1 cellular context compared by ENCODE assay signal in the genomic region with DNA sequence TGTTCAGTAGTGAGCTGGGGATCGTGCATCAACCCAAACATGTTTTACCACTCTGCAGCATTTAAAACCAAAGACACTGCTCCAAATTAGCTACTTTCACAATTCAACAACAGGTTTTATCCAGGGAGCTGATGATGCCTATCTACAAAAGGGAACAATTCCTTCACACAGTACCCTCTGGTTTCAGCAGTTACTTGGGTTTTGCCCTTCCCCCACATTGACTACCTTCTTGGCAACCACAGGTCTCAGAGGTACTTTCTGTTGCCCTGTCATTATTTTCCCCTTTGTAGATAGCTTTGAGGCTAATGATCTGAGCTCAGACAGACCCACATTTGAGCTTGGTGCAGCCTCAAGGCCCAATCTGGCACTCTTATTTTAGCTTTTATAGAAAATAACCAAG.
TF ChIP-seq lines count a peak whose summit lies in the region.

No MANE protein-coding gene starts in this region.

TF ChIP-seq in GM23338, 12 proteins besides CTCF, POLR2A, EP300 and RAD21 (continued from another document):
- TF ChIP-seq, protein P1, sequence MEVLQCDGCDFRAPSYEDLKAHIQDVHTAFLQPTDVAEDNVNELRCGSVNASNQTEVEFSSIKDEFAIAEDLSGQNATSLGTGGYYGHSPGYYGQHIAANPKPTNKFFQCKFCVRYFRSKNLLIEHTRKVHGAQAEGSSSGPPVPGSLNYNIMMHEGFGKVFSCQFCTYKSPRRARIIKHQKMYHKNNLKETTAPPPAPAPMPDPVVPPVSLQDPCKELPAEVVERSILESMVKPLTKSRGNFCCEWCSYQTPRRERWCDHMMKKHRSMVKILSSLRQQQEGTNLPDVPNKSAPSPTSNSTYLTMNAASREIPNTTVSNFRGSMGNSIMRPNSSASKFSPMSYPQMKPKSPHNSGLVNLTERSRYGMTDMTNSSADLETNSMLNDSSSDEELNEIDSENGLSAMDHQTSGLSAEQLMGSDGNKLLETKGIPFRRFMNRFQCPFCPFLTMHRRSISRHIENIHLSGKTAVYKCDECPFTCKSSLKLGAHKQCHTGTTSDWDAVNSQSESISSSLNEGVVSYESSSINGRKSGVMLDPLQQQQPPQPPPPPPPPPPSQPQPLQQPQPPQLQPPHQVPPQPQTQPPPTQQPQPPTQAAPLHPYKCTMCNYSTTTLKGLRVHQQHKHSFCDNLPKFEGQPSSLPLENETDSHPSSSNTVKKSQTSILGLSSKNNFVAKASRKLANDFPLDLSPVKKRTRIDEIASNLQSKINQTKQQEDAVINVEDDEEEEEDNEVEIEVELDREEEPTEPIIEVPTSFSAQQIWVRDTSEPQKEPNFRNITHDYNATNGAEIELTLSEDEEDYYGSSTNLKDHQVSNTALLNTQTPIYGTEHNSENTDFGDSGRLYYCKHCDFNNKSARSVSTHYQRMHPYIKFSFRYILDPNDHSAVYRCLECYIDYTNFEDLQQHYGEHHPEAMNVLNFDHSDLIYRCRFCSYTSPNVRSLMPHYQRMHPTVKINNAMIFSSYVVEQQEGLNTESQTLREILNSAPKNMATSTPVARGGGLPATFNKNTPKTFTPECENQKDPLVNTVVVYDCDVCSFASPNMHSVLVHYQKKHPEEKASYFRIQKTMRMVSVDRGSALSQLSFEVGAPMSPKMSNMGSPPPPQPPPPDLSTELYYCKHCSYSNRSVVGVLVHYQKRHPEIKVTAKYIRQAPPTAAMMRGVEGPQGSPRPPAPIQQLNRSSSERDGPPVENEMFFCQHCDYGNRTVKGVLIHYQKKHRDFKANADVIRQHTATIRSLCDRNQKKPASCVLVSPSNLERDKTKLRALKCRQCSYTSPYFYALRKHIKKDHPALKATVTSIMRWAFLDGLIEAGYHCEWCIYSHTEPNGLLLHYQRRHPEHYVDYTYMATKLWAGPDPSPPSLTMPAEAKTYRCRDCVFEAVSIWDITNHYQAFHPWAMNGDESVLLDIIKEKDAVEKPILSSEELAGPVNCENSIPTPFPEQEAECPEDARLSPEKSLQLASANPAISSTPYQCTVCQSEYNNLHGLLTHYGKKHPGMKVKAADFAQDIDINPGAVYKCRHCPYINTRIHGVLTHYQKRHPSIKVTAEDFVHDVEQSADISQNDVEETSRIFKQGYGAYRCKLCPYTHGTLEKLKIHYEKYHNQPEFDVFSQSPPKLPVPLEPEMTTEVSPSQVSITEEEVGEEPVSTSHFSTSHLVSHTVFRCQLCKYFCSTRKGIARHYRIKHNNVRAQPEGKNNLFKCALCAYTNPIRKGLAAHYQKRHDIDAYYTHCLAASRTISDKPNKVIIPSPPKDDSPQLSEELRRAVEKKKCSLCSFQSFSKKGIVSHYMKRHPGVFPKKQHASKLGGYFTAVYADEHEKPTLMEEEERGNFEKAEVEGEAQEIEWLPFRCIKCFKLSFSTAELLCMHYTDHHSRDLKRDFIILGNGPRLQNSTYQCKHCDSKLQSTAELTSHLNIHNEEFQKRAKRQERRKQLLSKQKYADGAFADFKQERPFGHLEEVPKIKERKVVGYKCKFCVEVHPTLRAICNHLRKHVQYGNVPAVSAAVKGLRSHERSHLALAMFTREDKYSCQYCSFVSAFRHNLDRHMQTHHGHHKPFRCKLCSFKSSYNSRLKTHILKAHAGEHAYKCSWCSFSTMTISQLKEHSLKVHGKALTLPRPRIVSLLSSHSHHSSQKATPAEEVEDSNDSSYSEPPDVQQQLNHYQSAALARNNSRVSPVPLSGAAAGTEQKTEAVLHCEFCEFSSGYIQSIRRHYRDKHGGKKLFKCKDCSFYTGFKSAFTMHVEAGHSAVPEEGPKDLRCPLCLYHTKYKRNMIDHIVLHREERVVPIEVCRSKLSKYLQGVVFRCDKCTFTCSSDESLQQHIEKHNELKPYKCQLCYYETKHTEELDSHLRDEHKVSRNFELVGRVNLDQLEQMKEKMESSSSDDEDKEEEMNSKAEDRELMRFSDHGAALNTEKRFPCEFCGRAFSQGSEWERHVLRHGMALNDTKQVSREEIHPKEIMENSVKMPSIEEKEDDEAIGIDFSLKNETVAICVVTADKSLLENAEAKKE (CRISPR knock-in tag; IDR thresholded peaks at IDR 0.05) = no peak
- TF ChIP-seq CREB1 (CRISPR knock-in tag; IDR thresholded peaks at IDR 0.05; ENCODE audit: low read depth) (no peak), STAT1 (IDR thresholded peaks at IDR 0.05; ENCODE audit: unreplicated experiment) (no peak), EZH2 (IDR thresholded peaks at IDR 0.05; ENCODE audit: low read depth, unreplicated experiment) (no peak), ZNF331 (CRISPR knock-in tag; IDR thresholded peaks at IDR 0.05; ENCODE audit: low read depth) (no peak)
- TF ChIP-seq, protein P2, sequence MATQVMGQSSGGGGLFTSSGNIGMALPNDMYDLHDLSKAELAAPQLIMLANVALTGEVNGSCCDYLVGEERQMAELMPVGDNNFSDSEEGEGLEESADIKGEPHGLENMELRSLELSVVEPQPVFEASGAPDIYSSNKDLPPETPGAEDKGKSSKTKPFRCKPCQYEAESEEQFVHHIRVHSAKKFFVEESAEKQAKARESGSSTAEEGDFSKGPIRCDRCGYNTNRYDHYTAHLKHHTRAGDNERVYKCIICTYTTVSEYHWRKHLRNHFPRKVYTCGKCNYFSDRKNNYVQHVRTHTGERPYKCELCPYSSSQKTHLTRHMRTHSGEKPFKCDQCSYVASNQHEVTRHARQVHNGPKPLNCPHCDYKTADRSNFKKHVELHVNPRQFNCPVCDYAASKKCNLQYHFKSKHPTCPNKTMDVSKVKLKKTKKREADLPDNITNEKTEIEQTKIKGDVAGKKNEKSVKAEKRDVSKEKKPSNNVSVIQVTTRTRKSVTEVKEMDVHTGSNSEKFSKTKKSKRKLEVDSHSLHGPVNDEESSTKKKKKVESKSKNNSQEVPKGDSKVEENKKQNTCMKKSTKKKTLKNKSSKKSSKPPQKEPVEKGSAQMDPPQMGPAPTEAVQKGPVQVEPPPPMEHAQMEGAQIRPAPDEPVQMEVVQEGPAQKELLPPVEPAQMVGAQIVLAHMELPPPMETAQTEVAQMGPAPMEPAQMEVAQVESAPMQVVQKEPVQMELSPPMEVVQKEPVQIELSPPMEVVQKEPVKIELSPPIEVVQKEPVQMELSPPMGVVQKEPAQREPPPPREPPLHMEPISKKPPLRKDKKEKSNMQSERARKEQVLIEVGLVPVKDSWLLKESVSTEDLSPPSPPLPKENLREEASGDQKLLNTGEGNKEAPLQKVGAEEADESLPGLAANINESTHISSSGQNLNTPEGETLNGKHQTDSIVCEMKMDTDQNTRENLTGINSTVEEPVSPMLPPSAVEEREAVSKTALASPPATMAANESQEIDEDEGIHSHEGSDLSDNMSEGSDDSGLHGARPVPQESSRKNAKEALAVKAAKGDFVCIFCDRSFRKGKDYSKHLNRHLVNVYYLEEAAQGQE (IDR thresholded peaks at IDR 0.05; ENCODE audit: unreplicated experiment) = no peak
